18 cellular contexts compared by ENCODE assay signal in genomic region chr3:142649996-142650693, GRCh38. TPM values are rescaled to one million over a fixed set of nuclear protein-coding genes. Genes with fewer than 3 reads are reported as not detected.
DNase-seq lines count a peak whose midpoint lies in the region; ATAC-seq and TF ChIP-seq lines count a peak whose summit lies in the region.
"Had no signal": no experiment of that assay in that cellular context is flagged by ENCODE, and none has a peak within 500 bp of the region (broad histone marks: within the 10 kb centered on the region; RNA-seq: fewer than 3 reads in every experiment).

No MANE protein-coding gene starts in this region.

- peak overlapping the region; percentile 77 for H2AFZ ChIP-seq in OCI-LY3 (ENCODE audit: low read depth, low read length)

- POLR2A ChIA-PET in RWPE1 (lab: Yijun Ruan, JAX; ENCODE audit: low non-redundant PET) = no interaction called here

- no peaks in the 10 kb centered on the region for H3K27me3 ChIP-seq in OCI-LY3 (ENCODE audit: low read depth, low read length)
- H3K27me3 ChIP-seq: esophagus squamous epithelium, Peyer's patch had no signal

- DNase-seq in CD1c-positive myeloid dendritic cell (ENCODE audit: extremely low spot score) = peak; percentile 4
- DNase-seq in NB4 (ENCODE audit: low read depth) = peak; percentile 6
- DNase-seq in kidney glomerular epithelial cell (lab: John Stamatoyannopoulos, UW) = peak; percentile 58
- DNase-seq in RWPE1 (ENCODE audit: low spot score) = no peak
- no peak for DNase-seq in mucosa of gallbladder (ENCODE audit: low spot score)
- DNase-seq: activated CD4-positive, CD25-positive, alpha-beta regulatory T cell treated with anti-CD3 and anti-CD28 coated beads, Interleukin-2, amount 50 U/mL, for 72 hours; activated naive CD4-positive, alpha-beta T cell; CD8-positive, alpha-beta memory T cell; esophagus squamous epithelium; GDM1; MM.1S; NCI-H524 treated with DMSO at 0.1 percent for 48 hours; Peyer's patch; psoas muscle had no signal

- H3K36me3 ChIP-seq in OCI-LY3 (replicated peaks; ENCODE audit: low read depth, low read length) = no peaks in the 10 kb centered on the region
- H3K36me3 ChIP-seq: esophagus squamous epithelium, thoracic aorta had no signal

- H3K79me2 ChIP-seq in OCI-LY3 (ENCODE audit: low read length) = no peaks in the 10 kb centered on the region

- H3K9me3 ChIP-seq in OCI-LY3 (ENCODE audit: insufficient read depth, low read length) = no peaks in the 10 kb centered on the region
- H3K9me3 ChIP-seq: esophagus squamous epithelium, Peyer's patch, psoas muscle, thoracic aorta had no signal

- CTCF ChIA-PET in RWPE1 (lab: Yijun Ruan, JAX) = interaction anchor here (0.7 kb wide), 1 partner anchor 22 kb away, joined by 4 read pairs; no protein-coding TSS in a partner anchor

- H3K4me3 ChIP-seq in NB4 (ENCODE audit: low read depth, low read length) = no peak overlapping the region
- no peak overlapping the region for H3K4me3 ChIP-seq in OCI-LY3 (ENCODE audit: low read length)
- H3K4me3 ChIP-seq: esophagus squamous epithelium, Peyer's patch, psoas muscle, thoracic aorta had no signal

- peak overlapping the region; percentile 36 for H3K4me2 ChIP-seq in OCI-LY3 (ENCODE audit: low read length)

- no peak for TF ChIP-seq POLR2A in NB4 (IDR thresholded peaks at IDR 0.05; ENCODE audit: extremely low read depth, insufficient read length)

- peaks cover 14% of the 10 kb centered on the region for H3K4me1 ChIP-seq in OCI-LY3 (ENCODE audit: low read length)
- H3K4me1 ChIP-seq: psoas muscle had no signal

- no peak overlapping the region; the same call in 1 of the 2 replicates for H3K9ac ChIP-seq in OCI-LY3 (ENCODE audit: low read length)

- H4K20me1 ChIP-seq in OCI-LY3 (ENCODE audit: insufficient read depth, low read length) = no peaks in the 10 kb centered on the region

- TF ChIP-seq CTCF in NB4 (IDR thresholded peaks at IDR 0.05; ENCODE audit: low read depth, low read length) = no peak
- TF ChIP-seq CTCF in OCI-LY3 (IDR thresholded peaks at IDR 0.05; ENCODE audit: low read depth, low read length) = no peak
- no peak for TF ChIP-seq CTCF in RWPE1 (conservative IDR thresholded peaks at IDR 0.05; ENCODE audit: low read depth)

- ATAC-seq in esophagus mucosa (no peak), GM21717 (IDR thresholded peaks at IDR 0.05; ENCODE audit: unreplicated experiment) (no peak)
- ATAC-seq: psoas muscle had no signal

- no peak overlapping the region for H3K27ac ChIP-seq in OCI-LY3 (ENCODE audit: low read length)
- H3K27ac ChIP-seq in RWPE1 = no peak overlapping the region
- H3K27ac ChIP-seq: esophagus squamous epithelium, Peyer's patch, psoas muscle, thoracic aorta had no signal

RNA-seq across cellular contexts. Expression of gene PLS1, which starts 54.0 kb away (rescaled TPM):
- 81.0 TPM for total RNA-seq in mucosa of gallbladder
- 12.5 TPM for total RNA-seq in esophagus mucosa

Comparison
In these comparisons a context has a peak if more than half of its experiments do, and no peak if none do; other contexts are left out.
1. DNase-seq: peak in CD1c-positive myeloid dendritic cell (single experiment), NB4 (single experiment) and kidney glomerular epithelial cell (single experiment); none in RWPE1 (single experiment) and mucosa of gallbladder (single experiment).